Comparison of ENCODE assay signal across 8 cellular contexts in the genomic region with DNA sequence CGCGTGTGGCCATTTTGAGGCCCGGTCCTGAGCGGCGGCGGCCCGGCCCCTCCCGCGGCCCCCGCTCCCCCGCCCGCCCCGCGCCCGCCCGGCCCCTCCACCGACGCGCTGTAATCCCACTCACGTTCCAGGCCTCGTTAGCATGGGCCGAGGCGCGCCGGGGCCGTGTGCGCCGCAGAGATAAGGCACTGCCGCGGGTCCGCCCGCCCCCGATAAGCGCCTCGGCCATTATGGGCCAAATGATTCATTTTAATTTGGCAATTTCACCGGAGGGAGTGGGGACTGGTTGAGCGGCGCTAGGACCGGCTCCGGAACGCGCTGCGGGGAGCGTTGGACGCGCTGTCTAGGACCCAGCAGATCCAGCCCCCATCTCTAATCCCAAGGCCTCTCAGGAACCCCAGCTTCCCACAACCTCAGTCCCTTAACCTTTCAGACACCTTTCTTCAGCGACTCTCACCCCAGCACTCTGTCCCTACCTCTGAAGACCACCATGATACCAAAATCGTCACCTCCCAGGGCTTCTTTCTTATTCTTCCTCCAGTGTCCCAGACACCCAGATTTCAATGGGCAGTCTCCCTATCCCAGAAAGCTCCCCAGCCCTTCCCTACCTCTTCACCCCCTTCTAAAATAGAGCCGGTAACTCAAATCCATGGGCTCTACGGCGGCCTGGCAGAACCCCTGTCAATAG. TPM values are rescaled to one million over a fixed set of nuclear protein-coding genes. Genes with fewer than 3 reads are reported as not detected.
DNase-seq lines count a peak whose midpoint lies in the region; ATAC-seq and TF ChIP-seq lines count a peak whose summit lies in the region.

TSS of gene TAL1 (minus strand) at position 39 of the 688 bp plus-strand sequence. CDS start 6,337 bp downstream, outside the sequence.

- ATAC-seq in Right ventricle myocardium inferior, result no peak
- ATAC-seq in upper lobe of right lung, result peak; percentile 56
- no peak for ATAC-seq in HG03108 (IDR thresholded peaks at IDR 0.05; ENCODE audit: unreplicated experiment)
- ATAC-seq in GM18867 (IDR thresholded peaks at IDR 0.05; ENCODE audit: unreplicated experiment), result no peak

- H3K4me3 ChIP-seq in cardiac muscle cell (peak within 1 kb of the TSS; percentile 15), duodenal mucosa (ENCODE audit: low read depth in 1 of 2, low read length in 2 of 2) (peak within 1 kb of the TSS; percentile 47 to 55), upper lobe of right lung (peak within 1 kb of the TSS; percentile 41)

- H3K36me3 ChIP-seq in cardiac muscle cell, result no peaks in the 10 kb centered on the region
- H3K36me3 ChIP-seq in duodenal mucosa (ENCODE audit: control insufficient read depth in 1 of 2, insufficient read depth in 2 of 2, low read length in 2 of 2), result no peaks in the 10 kb centered on the region
- no peaks in the 10 kb centered on the region for H3K36me3 ChIP-seq in upper lobe of right lung

- DNase-seq in cardiac muscle cell (ENCODE audit: low read depth in 1 of 2, low spot score in 1 of 2), result peak; percentile 36 to 50
- no peak for DNase-seq in Right ventricle myocardium inferior (ENCODE audit: missing footprints)
- no peak for DNase-seq in mesothelial cell of epicardium (ENCODE audit: low spot score in 2 of 2, unreplicated experiment in 2 of 2)
- no peak for DNase-seq in upper lobe of right lung
- DNase-seq in ecto neural progenitor cell (ENCODE audit: low spot score), result no peak

- intact Hi-C loops in Right ventricle myocardium inferior (cut with DNase I), result no loop called here
- intact Hi-C loops in upper lobe of right lung (cut with DNase I), result no loop called here

- H3K4me3 Mint-ChIP-seq in mesothelial cell of epicardium, result peak within 1 kb of the TSS; percentile 53

- peak within 1 kb of the TSS; percentile 91 for H3K27ac Mint-ChIP-seq in mesothelial cell of epicardium

- no peaks in the 10 kb centered on the region for H3K36me3 Mint-ChIP-seq in mesothelial cell of epicardium

- H3K9me3 ChIP-seq in cardiac muscle cell (ENCODE audit: low read depth) (no peaks in the 10 kb centered on the region), duodenal mucosa (ENCODE audit: control insufficient read depth in 1 of 2, low read length in 2 of 2) (no peaks in the 10 kb centered on the region), upper lobe of right lung (no peaks in the 10 kb centered on the region)

- no peak within 1 kb of the TSS for H3K9ac ChIP-seq in duodenal mucosa (ENCODE audit: low read depth in 1 of 2, low read length in 2 of 2)

- peaks cover 82% of the 10 kb centered on the region for H3K27me3 ChIP-seq in cardiac muscle cell
- peaks cover 67 to 73% of the 10 kb centered on the region in 2 donors for H3K27me3 ChIP-seq in duodenal mucosa (ENCODE audit: control insufficient read depth in 1 of 2, insufficient read depth in 2 of 2, low read length in 2 of 2)
- H3K27me3 ChIP-seq in upper lobe of right lung, result peaks cover 75% of the 10 kb centered on the region

- H3K9me3 Mint-ChIP-seq in mesothelial cell of epicardium, result no peaks in the 10 kb centered on the region

- peaks cover 9% of the 10 kb centered on the region for H3K4me1 ChIP-seq in cardiac muscle cell (ENCODE audit: low read depth)
- H3K4me1 ChIP-seq in duodenal mucosa (ENCODE audit: control insufficient read depth in 1 of 2, insufficient read depth in 2 of 2, low read length in 2 of 2), result peaks cover 5 to 7% of the 10 kb centered on the region in 2 donors
- H3K4me1 ChIP-seq in upper lobe of right lung, result peaks cover 19% of the 10 kb centered on the region

- H3K4me1 Mint-ChIP-seq in mesothelial cell of epicardium, result peaks cover 11% of the 10 kb centered on the region

- H3K27me3 Mint-ChIP-seq in mesothelial cell of epicardium (ENCODE audit: low read depth), result peaks cover 94% of the 10 kb centered on the region

- H3K27ac ChIP-seq in cardiac muscle cell, result no peak within 1 kb of the TSS
- peak within 1 kb of the TSS; percentile 8 for H3K27ac ChIP-seq in duodenal mucosa (ENCODE audit: low read depth, low read length)
- peak within 1 kb of the TSS; percentile 78 for H3K27ac ChIP-seq in upper lobe of right lung

- TF ChIP-seq CTCF in cardiac muscle cell (IDR thresholded peaks at IDR 0.05; ENCODE audit: low read depth, low read length) (no peak), mesothelial cell of epicardium (IDR thresholded peaks at IDR 0.05; ENCODE audit: unreplicated experiment) (no peak), upper lobe of right lung (IDR thresholded peaks at IDR 0.05) (no peak)

RNA-seq across cellular contexts. Expression of gene TAL1, which starts in this region (rescaled TPM):
- total RNA-seq in cardiac muscle cell, result 0.04 and 0.30 TPM in 2 replicates
- polyA plus RNA-seq in cardiac muscle cell, result 0.32 and 0.55 TPM in 2 replicates
- total RNA-seq in Right ventricle myocardium inferior, result 3.5 TPM
- 0.09 to 0.24 TPM in 2 of 3 replicates, not detected in the other for total RNA-seq in mesothelial cell of epicardium
- total RNA-seq in upper lobe of right lung, result 18.3 TPM

Comparison
In these comparisons a context has a peak if more than half of its experiments do, and no peak if none do; other contexts are left out.
1. Peak in DNase-seq and H3K4me3 ChIP-seq in cardiac muscle cell; RNA of the gene not detected or under 1 TPM.